In genomic region chr1:40316595-40317393, GRCh38 we compare ENCODE assay signal across 8 cellular contexts. TPM values are rescaled to one million over a fixed set of nuclear protein-coding genes. Genes with fewer than 3 reads are reported as not detected.
DNase-seq lines count a peak whose midpoint lies in the region; ATAC-seq and TF ChIP-seq lines count a peak whose summit lies in the region.

Gene COL9A2, minus strand, starts transcription at chr1:40317286. Its CDS starts 89 bp downstream, at chr1:40317197.

- H3K27me3 ChIP-seq in ACC112 (ENCODE audit: insufficient read depth, low read length), result peaks cover 30% of the 10 kb centered on the region
- peaks cover 53% of the 10 kb centered on the region for H3K27me3 ChIP-seq in H7 (ENCODE audit: control insufficient read depth, insufficient read depth, low read length)
- peaks cover 13% of the 10 kb centered on the region for H3K27me3 ChIP-seq in adipocyte (replicated peaks; ENCODE audit: control insufficient read depth, insufficient read depth, low read length)

- H3K27ac ChIP-seq in ACC112 (ENCODE audit: low read depth, low read length), result no peak within 1 kb of the TSS

- H3K79me2 ChIP-seq in ACC112 (ENCODE audit: control insufficient read depth, insufficient read depth, low read length, unreplicated experiment), result no peaks in the 10 kb centered on the region

- DNase-seq in H7, result peak; percentile 90
- peak; percentile 62 for DNase-seq in adipocyte (ENCODE audit: low read depth)
- DNase-seq in hippocampal formation (lab: John Stamatoyannopoulos, UW), result peak; percentile 81 to 82
- DNase-seq in retina, result peak; percentile 80

- peak within 1 kb of the TSS; percentile 72 for H3K4me3 ChIP-seq in ACC112 (ENCODE audit: low read depth, low read length)
- peak within 1 kb of the TSS; percentile 58 for H3K4me3 ChIP-seq in H7 (ENCODE audit: insufficient read depth, low read depth, low read length)
- peak within 1 kb of the TSS; percentile 65 for H3K4me3 ChIP-seq in adipocyte (ENCODE audit: low read length)

- H3K36me3 ChIP-seq in ACC112 (ENCODE audit: insufficient read depth, low read length), result no peaks in the 10 kb centered on the region
- H3K36me3 ChIP-seq in H7 (replicated peaks; ENCODE audit: control insufficient read depth, insufficient read depth, low read length), result no peaks in the 10 kb centered on the region
- no peaks in the 10 kb centered on the region for H3K36me3 ChIP-seq in adipocyte (ENCODE audit: control insufficient read depth, insufficient read depth, low read length, severe bottlenecking)

- peak within 1 kb of the TSS; percentile 34 for H2AFZ ChIP-seq in ACC112 (ENCODE audit: low read length, unreplicated experiment)

- H3K4me1 ChIP-seq in ACC112 (ENCODE audit: control insufficient read depth, insufficient read depth, low read length, unreplicated experiment) (peaks cover 39% of the 10 kb centered on the region), adipocyte (ENCODE audit: control insufficient read depth, insufficient read depth, low read length) (peaks cover 35% of the 10 kb centered on the region)

- ATAC-seq in SK-N-SH treated with all-trans-retinoic acid at 6 μM for 48 hours, result peak; percentile 55
- no peak for ATAC-seq in GM21423 (IDR thresholded peaks at IDR 0.05; ENCODE audit: unreplicated experiment)
- ATAC-seq in HG02973 (IDR thresholded peaks at IDR 0.05; ENCODE audit: unreplicated experiment), result no peak

- H3K9ac ChIP-seq in adipocyte (ENCODE audit: low read length), result no peak within 1 kb of the TSS

- H3K9me3 ChIP-seq in adipocyte (ENCODE audit: control insufficient read depth, low read length), result no peaks in the 10 kb centered on the region

TF ChIP-seq in SK-N-SH treated with all-trans-retinoic acid at 6 μM for 48 hours, 23 proteins besides CTCF, POLR2A, EP300 and RAD21:
- TF ChIP-seq ISL1 (CRISPR knock-in tag; IDR thresholded peaks at IDR 0.05), result no peak
- TF ChIP-seq, protein P1, sequence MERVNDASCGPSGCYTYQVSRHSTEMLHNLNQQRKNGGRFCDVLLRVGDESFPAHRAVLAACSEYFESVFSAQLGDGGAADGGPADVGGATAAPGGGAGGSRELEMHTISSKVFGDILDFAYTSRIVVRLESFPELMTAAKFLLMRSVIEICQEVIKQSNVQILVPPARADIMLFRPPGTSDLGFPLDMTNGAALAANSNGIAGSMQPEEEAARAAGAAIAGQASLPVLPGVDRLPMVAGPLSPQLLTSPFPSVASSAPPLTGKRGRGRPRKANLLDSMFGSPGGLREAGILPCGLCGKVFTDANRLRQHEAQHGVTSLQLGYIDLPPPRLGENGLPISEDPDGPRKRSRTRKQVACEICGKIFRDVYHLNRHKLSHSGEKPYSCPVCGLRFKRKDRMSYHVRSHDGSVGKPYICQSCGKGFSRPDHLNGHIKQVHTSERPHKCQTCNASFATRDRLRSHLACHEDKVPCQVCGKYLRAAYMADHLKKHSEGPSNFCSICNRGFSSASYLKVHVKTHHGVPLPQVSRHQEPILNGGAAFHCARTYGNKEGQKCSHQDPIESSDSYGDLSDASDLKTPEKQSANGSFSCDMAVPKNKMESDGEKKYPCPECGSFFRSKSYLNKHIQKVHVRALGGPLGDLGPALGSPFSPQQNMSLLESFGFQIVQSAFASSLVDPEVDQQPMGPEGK (CRISPR knock-in tag; IDR thresholded peaks at IDR 0.05; ENCODE audit: borderline replicate concordance), result no peak

RNA-seq across cellular contexts. Expression of gene COL9A2, which starts in this region (rescaled TPM):
- 17.6 and 23.8 TPM in 2 replicates for total RNA-seq in H7 (2014; rRNA removed; shearing (Covaris generic))
